In the genomic region with DNA sequence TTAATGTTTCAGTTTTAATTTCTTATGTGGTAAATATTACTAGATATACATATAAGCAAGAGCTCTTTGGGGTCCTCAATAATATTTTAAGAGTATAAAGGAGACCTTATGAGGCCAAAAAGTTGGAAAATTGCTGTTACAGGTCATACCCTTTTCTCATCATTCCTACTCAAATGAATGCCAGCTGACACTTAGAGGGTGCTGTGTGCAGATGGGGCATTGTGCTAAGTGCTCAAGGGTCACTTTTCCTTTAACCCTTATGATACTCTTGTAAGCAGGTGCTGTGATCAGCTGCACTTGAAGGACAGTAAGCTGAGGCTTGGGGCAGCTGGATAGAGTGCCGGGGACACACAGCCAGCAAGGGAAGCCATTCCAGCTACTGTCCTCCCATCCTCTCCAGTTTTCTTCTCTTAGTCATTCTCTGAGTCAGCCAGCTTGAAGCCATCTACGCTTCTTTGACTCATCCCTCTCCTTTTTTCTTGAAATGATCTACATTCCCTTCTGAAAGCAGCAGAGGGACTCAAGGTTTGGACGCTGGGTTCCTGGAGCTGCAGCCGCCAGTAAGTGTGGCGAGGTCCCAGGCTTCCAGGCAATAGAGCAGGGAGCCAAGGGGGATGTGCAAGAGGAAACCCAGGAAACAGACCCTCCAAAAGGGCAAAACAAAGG, we compare ENCODE assay signal across 10 cellular contexts. TPM values are rescaled to one million over a fixed set of nuclear protein-coding genes. Genes with fewer than 3 reads are reported as not detected.
DNase-seq lines count a peak whose midpoint lies in the region; ATAC-seq and TF ChIP-seq lines count a peak whose summit lies in the region.
"Had no signal": no experiment of that assay in that cellular context is flagged by ENCODE, and none has a peak within 500 bp of the region (broad histone marks: within the 10 kb centered on the region; RNA-seq: fewer than 3 reads in every experiment).

No MANE protein-coding gene starts in this region.

- no peaks in the 10 kb centered on the region for H3K9me3 Mint-ChIP-seq in activated CD4-positive, alpha-beta T cell treated with anti-CD3 and anti-CD28 coated beads for 36 hours (ENCODE audit: low read depth)
- H3K9me3 Mint-ChIP-seq in endothelial cell (ENCODE audit: unreplicated experiment): no peaks in the 10 kb centered on the region
- no peaks in the 10 kb centered on the region for H3K9me3 Mint-ChIP-seq in CD4-positive, alpha-beta T cell

- no peaks in the 10 kb centered on the region for H3K9me3 ChIP-seq in CD4-positive, alpha-beta T cell (ENCODE audit: control insufficient read depth, low read length)

- intact Hi-C loops in activated CD4-positive, alpha-beta T cell treated with anti-CD3 and anti-CD28 coated beads for 36 hours (cut with DNase I, micrococcal nuclease): no loop called here
- intact Hi-C loops in sciatic nerve (cut with DNase I): loop anchor here (10.0 kb wide), 1 partner anchor 793 kb away; no protein-coding TSS in a partner anchor
- intact Hi-C loops in CD4-positive, alpha-beta T cell (cut with DNase I, micrococcal nuclease): no loop called here

- CTCF ChIA-PET in activated CD4-positive, alpha-beta T cell treated with anti-CD3 and anti-CD28 coated beads for 36 hours (lab: Charles Lee): interaction anchor here (0.6 to 0.8 kb wide), 4 partner anchors 14 to 444 kb away, joined by 3 read pairs; no protein-coding TSS in a partner anchor
- CTCF ChIA-PET in CD4-positive, alpha-beta T cell (lab: Charles Lee): interaction anchor here (1.1 kb wide), 1 partner anchor 15 kb away, joined by 3 read pairs; no protein-coding TSS in a partner anchor

- peak; percentile 68 for ATAC-seq in activated CD4-positive, alpha-beta T cell treated with anti-CD3 and anti-CD28 coated beads for 36 hours
- peak; percentile 26 for ATAC-seq in sciatic nerve
- no peak for ATAC-seq in CD4-positive, alpha-beta T cell (ENCODE audit: poor library complexity)

- H3K36me3 Mint-ChIP-seq in activated CD4-positive, alpha-beta T cell treated with anti-CD3 and anti-CD28 coated beads for 36 hours (ENCODE audit: low read depth): no peaks in the 10 kb centered on the region
- no peaks in the 10 kb centered on the region for H3K36me3 Mint-ChIP-seq in endothelial cell (ENCODE audit: low read depth, unreplicated experiment)
- H3K36me3 Mint-ChIP-seq in CD4-positive, alpha-beta T cell (ENCODE audit: low read depth): no peaks in the 10 kb centered on the region

- peaks cover 12% of the 10 kb centered on the region for H3K4me1 Mint-ChIP-seq in activated CD4-positive, alpha-beta T cell treated with anti-CD3 and anti-CD28 coated beads for 36 hours
- peaks cover 5% of the 10 kb centered on the region for H3K4me1 Mint-ChIP-seq in endothelial cell (ENCODE audit: unreplicated experiment)
- peaks cover 8% of the 10 kb centered on the region for H3K4me1 Mint-ChIP-seq in CD4-positive, alpha-beta T cell (ENCODE audit: low read depth)

- H3K4me3 Mint-ChIP-seq in activated CD4-positive, alpha-beta T cell treated with anti-CD3 and anti-CD28 coated beads for 36 hours: no peak overlapping the region
- no peak overlapping the region for H3K4me3 Mint-ChIP-seq in endothelial cell (ENCODE audit: unreplicated experiment)
- H3K4me3 Mint-ChIP-seq in CD4-positive, alpha-beta T cell: no peak overlapping the region

- TF ChIP-seq CTCF in endothelial cell (IDR thresholded peaks at IDR 0.05; ENCODE audit: unreplicated experiment): no peak
- TF ChIP-seq CTCF in CD4-positive, alpha-beta T cell (IDR thresholded peaks at IDR 0.05): no peak

- H3K27me3 ChIP-seq in CD4-positive, alpha-beta T cell (ENCODE audit: control insufficient read depth, insufficient read depth, low read length): no peaks in the 10 kb centered on the region

- H3K27ac Mint-ChIP-seq in activated CD4-positive, alpha-beta T cell treated with anti-CD3 and anti-CD28 coated beads for 36 hours: no peak overlapping the region
- H3K27ac Mint-ChIP-seq in endothelial cell (ENCODE audit: unreplicated experiment): no peak overlapping the region
- no peak overlapping the region for H3K27ac Mint-ChIP-seq in CD4-positive, alpha-beta T cell

- DNase-seq in activated CD4-positive, alpha-beta T cell treated with anti-CD3 and anti-CD28 coated beads for 36 hours: no peak
- DNase-seq in activated CD4-positive, alpha-beta T cell treated with anti-CD3 and anti-CD28 coated beads, Interleukin-2, amount 50 U/mL, for 48 hours: no peak
- peak; percentile 58 for DNase-seq in NCI-H226
- peak; percentile 48 for DNase-seq in epidermal melanocyte (ENCODE audit: insufficient read length, low spot score)
- no peak for DNase-seq in sciatic nerve (ENCODE audit: low spot score)
- no peak for DNase-seq in stimulated activated CD4-positive, alpha-beta T cell treated with anti-CD3 and anti-CD28 coated beads, Interleukin-4, amount 100 ng/mL, for 1 hour
- no peak for DNase-seq in endothelial cell (ENCODE audit: low spot score)
- DNase-seq in CD4-positive, alpha-beta T cell: no peak
- DNase-seq: nucleus accumbens had no signal

- POLR2A ChIA-PET in activated CD4-positive, alpha-beta T cell treated with anti-CD3 and anti-CD28 coated beads for 36 hours (lab: Charles Lee): no interaction called here
- POLR2A ChIA-PET in CD4-positive, alpha-beta T cell (lab: Charles Lee): interaction anchor here (0.6 to 1.3 kb wide), 2 partner anchors 17 to 43 kb away, joined by 3 to 5 read pairs; no protein-coding TSS in a partner anchor

- no peaks in the 10 kb centered on the region for H3K27me3 Mint-ChIP-seq in activated CD4-positive, alpha-beta T cell treated with anti-CD3 and anti-CD28 coated beads for 36 hours
- H3K27me3 Mint-ChIP-seq in endothelial cell (ENCODE audit: unreplicated experiment): peaks cover 2% of the 10 kb centered on the region
- no peaks in the 10 kb centered on the region for H3K27me3 Mint-ChIP-seq in CD4-positive, alpha-beta T cell

- H3K27ac ChIP-seq in CD4-positive, alpha-beta T cell (ENCODE audit: low read depth, low read length): no peak overlapping the region
- H3K27ac ChIP-seq: C4-2B had no signal

RNA-seq across cellular contexts. Expression of a gene that starts 42.0 kb away (rescaled TPM):
- 100 to 1,000 TPM in 1 of 2 experiments, 10 to 100 TPM in 1; 85.4 to 136 TPM for total RNA-seq in activated CD4-positive, alpha-beta T cell treated with anti-CD3 and anti-CD28 coated beads for 36 hours
- total RNA-seq in sciatic nerve (83.9 TPM), endothelial cell (ENCODE audit: unreplicated experiment) (76.8 TPM)
- total RNA-seq in CD4-positive, alpha-beta T cell: 10 to 100 TPM; 62.5 to 67.1 TPM

Comparison
In these comparisons a context has a peak if more than half of its experiments do, and no peak if none do; other contexts are left out.
1. DNase-seq: peak in NCI-H226 (single experiment) and epidermal melanocyte (single experiment); none in activated CD4-positive, alpha-beta T cell treated with anti-CD3 and anti-CD28 coated beads for 36 hours (single experiment), activated CD4-positive, alpha-beta T cell treated with anti-CD3 and anti-CD28 coated beads, Interleukin-2, amount 50 U/mL, for 48 hours (0 of 2), sciatic nerve (single experiment), stimulated activated CD4-positive, alpha-beta T cell treated with anti-CD3 and anti-CD28 coated beads, Interleukin-4, amount 100 ng/mL, for 1 hour (single experiment), endothelial cell (single experiment) and CD4-positive, alpha-beta T cell (0 of 10).